ENCODE assay signal across 23 cellular contexts in genomic region chr14:90700928-90701776, GRCh38.
DNase-seq lines count a peak whose midpoint lies in the region; ATAC-seq and TF ChIP-seq lines count a peak whose summit lies in the region.
"Had no signal": no experiment of that assay in that cellular context is flagged by ENCODE, and none has a peak within 500 bp of the region (broad histone marks: within the 10 kb centered on the region; RNA-seq: fewer than 3 reads in every experiment).

No MANE protein-coding gene starts in this region.

- no peaks in the 10 kb centered on the region for H3K36me3 Mint-ChIP-seq in stimulated activated effector memory CD8-positive, alpha-beta T cell treated with anti-CD3 and anti-CD28 coated beads, Interleukin-12 subunit alpha, Interleukin-12 subunit beta, amount 100 ng/mL, for 72 hours
- H3K36me3 Mint-ChIP-seq: activated CD4-positive, alpha-beta memory T cell treated with anti-CD3 and anti-CD28 coated beads for 36 hours; naive B cell had no signal

- peaks cover 0 to 26% (median 7%) of the 10 kb centered on the region in 4 donors for H3K4me1 ChIP-seq in tibial nerve

- H3K4me3 ChIP-seq in tibial nerve, result no peak overlapping the region
- H3K4me3 ChIP-seq: cardiac muscle cell, pancreas, transverse colon had no signal

- no peak overlapping the region for H3K4me3 Mint-ChIP-seq in stimulated activated effector memory CD8-positive, alpha-beta T cell treated with anti-CD3 and anti-CD28 coated beads, Interleukin-12 subunit alpha, Interleukin-12 subunit beta, amount 100 ng/mL, for 72 hours
- H3K4me3 Mint-ChIP-seq: activated CD4-positive, alpha-beta memory T cell treated with anti-CD3 and anti-CD28 coated beads for 36 hours; naive B cell; stimulated activated naive CD8-positive, alpha-beta T cell treated with anti-CD3 and anti-CD28 coated beads, Interleukin-15, Interleukin-2, amounts not matched to agents 100 ng/mL and 50 ng/mL, for 24 hours had no signal

- peak; percentile 59 for DNase-seq in NCI-H2171 treated with DMSO at 0.1 percent for 48 hours (lab: John Stamatoyannopoulos, UW)
- no peak for DNase-seq in NCI-H2171 (lab: John Stamatoyannopoulos, UW)
- peak; percentile 14 for DNase-seq in NCI-H69 (lab: John Stamatoyannopoulos, UW)
- DNase-seq in stimulated activated effector memory CD8-positive, alpha-beta T cell treated with anti-CD3 and anti-CD28 coated beads, Interleukin-12 subunit alpha, Interleukin-12 subunit beta, amount 100 ng/mL, for 72 hours (ENCODE audit: low spot score in 2 of 2), result no peak
- no peak for DNase-seq in NK-92 treated with Interleukin-12 subunit alpha and Interleukin-12 subunit beta, amount 100 ng/mL, for 24 hours (lab: John Stamatoyannopoulos, UW)
- no peak for DNase-seq in left lobe of liver (ENCODE audit: low spot score)
- no peak for DNase-seq in tibial nerve (ENCODE audit: low spot score in 2 of 2)
- DNase-seq: activated CD4-positive, alpha-beta memory T cell treated with anti-CD3 and anti-CD28 coated beads for 36 hours; activated gamma-delta T cell treated with Interleukin-2 at 50 U/mL for 16 hours; activated T-cell treated with anti-CD3 and anti-CD28 coated beads for 4 hours; BE2C; mesenchymal stem cell; naive B cell; NCI-H1417; NCI-H774; pancreas; stimulated activated CD4-positive, alpha-beta T cell treated with anti-CD3 and anti-CD28 coated beads, Interleukin-2, amount 100 ng/mL, for 48 hours; T-helper 2 cell; transverse colon had no signal

- H3K9me3 ChIP-seq in tibial nerve, result no peaks in the 10 kb centered on the region
- H3K9me3 ChIP-seq: BE2C, pancreas, transverse colon had no signal

- ATAC-seq in esophagus mucosa, result peak; percentile 80
- ATAC-seq in stimulated activated effector memory CD8-positive, alpha-beta T cell treated with anti-CD3 and anti-CD28 coated beads, Interleukin-12 subunit alpha, Interleukin-12 subunit beta, amount 100 ng/mL, for 72 hours, result peak; percentile 62
- ATAC-seq in left lobe of liver, result no peak
- ATAC-seq: pancreas had no signal

- no peaks in the 10 kb centered on the region for H3K9me3 Mint-ChIP-seq in stimulated activated effector memory CD8-positive, alpha-beta T cell treated with anti-CD3 and anti-CD28 coated beads, Interleukin-12 subunit alpha, Interleukin-12 subunit beta, amount 100 ng/mL, for 72 hours
- H3K9me3 Mint-ChIP-seq: activated CD4-positive, alpha-beta memory T cell treated with anti-CD3 and anti-CD28 coated beads for 36 hours; naive B cell; stimulated activated naive CD8-positive, alpha-beta T cell treated with anti-CD3 and anti-CD28 coated beads, Interleukin-15, Interleukin-2, amounts not matched to agents 100 ng/mL and 50 ng/mL, for 24 hours had no signal

- TF ChIP-seq EP300 in tibial nerve (IDR thresholded peaks at IDR 0.05), result no peak

- H3K27me3 ChIP-seq in tibial nerve, result no peaks in the 10 kb centered on the region
- H3K27me3 ChIP-seq: BE2C, cardiac muscle cell, pancreas, transverse colon had no signal

- TF ChIP-seq CTCF in tibial nerve (IDR thresholded peaks at IDR 0.05), result no peak

- H3K27ac ChIP-seq in tibial nerve, result no peak overlapping the region
- H3K27ac ChIP-seq: cardiac muscle cell, epithelial cell of prostate, pancreas, transverse colon had no signal

- H3K36me3 ChIP-seq in tibial nerve, result no peaks in the 10 kb centered on the region
- H3K36me3 ChIP-seq: BE2C, cardiac muscle cell, pancreas, transverse colon had no signal

- H3K4me1 Mint-ChIP-seq in stimulated activated effector memory CD8-positive, alpha-beta T cell treated with anti-CD3 and anti-CD28 coated beads, Interleukin-12 subunit alpha, Interleukin-12 subunit beta, amount 100 ng/mL, for 72 hours, result no peaks in the 10 kb centered on the region

- WGBS in tibial nerve, 2 donors, result 86 to 88% methylated on average over 16 of the region's 16 CpGs

- no peak for TF ChIP-seq POLR2A in tibial nerve (IDR thresholded peaks at IDR 0.05)

- H3K27ac Mint-ChIP-seq in stimulated activated effector memory CD8-positive, alpha-beta T cell treated with anti-CD3 and anti-CD28 coated beads, Interleukin-12 subunit alpha, Interleukin-12 subunit beta, amount 100 ng/mL, for 72 hours, result no peak overlapping the region
- H3K27ac Mint-ChIP-seq: activated CD4-positive, alpha-beta memory T cell treated with anti-CD3 and anti-CD28 coated beads for 36 hours; naive B cell; stimulated activated naive CD8-positive, alpha-beta T cell treated with anti-CD3 and anti-CD28 coated beads, Interleukin-15, Interleukin-2, amounts not matched to agents 100 ng/mL and 50 ng/mL, for 24 hours had no signal

Comparison
In these comparisons a context has a peak if more than half of its experiments do, and no peak if none do; other contexts are left out.
1. DNase-seq: peak in NCI-H2171 treated with DMSO at 0.1 percent for 48 hours (single experiment) and NCI-H69 (single experiment); none in NCI-H2171 (single experiment), stimulated activated effector memory CD8-positive, alpha-beta T cell treated with anti-CD3 and anti-CD28 coated beads, Interleukin-12 subunit alpha, Interleukin-12 subunit beta, amount 100 ng/mL, for 72 hours (0 of 2), NK-92 treated with Interleukin-12 subunit alpha and Interleukin-12 subunit beta, amount 100 ng/mL, for 24 hours (single experiment), left lobe of liver (single experiment) and tibial nerve (0 of 2).